Comparison of ENCODE assay signal across 1 cellular context in the genomic region with DNA sequence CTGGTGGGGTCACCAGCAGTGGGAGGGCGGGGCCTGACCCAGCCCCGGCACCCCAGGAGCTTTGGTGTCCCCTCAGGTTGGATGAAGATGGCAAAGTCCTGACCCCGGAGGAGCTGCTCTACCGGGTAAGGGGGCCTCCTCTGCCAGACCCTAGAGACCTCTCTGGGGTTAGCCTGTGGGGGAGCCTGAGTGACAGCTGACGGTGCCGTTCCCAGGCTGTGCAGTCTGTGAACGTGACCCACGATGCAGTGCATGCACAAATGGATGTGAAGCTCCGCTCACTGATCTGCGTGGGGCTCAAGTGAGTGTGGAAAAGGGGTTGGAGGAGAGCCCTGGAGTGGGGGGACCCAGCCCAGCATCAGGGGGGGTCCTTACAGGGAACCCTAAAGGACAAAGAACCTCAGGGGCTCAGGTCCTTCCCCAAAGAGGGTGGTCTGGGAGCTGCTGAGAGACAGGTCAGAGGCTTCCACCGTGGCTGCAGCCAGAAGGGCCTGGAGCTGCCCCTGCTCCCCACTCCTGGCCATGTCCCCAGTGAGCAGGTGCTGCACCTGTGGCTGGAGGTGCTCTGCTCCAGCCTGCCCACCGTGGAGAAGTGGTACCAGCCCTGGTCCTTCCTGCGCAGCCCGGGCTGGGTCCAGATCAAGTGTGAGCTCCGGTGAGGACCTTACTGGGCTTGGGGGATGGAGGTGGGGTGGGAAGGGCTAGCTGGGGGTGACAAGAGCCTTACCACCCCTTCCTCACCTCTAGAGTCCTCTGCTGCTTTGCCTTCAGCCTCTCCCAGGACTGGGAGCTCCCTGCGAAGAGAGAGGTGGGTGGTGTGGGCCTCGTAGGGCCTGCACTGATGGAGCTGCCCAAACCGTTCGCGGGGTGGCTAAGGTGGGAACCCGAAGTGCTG.
TF ChIP-seq lines count a peak whose summit lies in the region.

No MANE protein-coding gene starts in this region.

TF ChIP-seq in HEK293, 187 proteins besides CTCF, POLR2A, EP300 and RAD21 (continued from another document):
- TF ChIP-seq, protein P1, sequence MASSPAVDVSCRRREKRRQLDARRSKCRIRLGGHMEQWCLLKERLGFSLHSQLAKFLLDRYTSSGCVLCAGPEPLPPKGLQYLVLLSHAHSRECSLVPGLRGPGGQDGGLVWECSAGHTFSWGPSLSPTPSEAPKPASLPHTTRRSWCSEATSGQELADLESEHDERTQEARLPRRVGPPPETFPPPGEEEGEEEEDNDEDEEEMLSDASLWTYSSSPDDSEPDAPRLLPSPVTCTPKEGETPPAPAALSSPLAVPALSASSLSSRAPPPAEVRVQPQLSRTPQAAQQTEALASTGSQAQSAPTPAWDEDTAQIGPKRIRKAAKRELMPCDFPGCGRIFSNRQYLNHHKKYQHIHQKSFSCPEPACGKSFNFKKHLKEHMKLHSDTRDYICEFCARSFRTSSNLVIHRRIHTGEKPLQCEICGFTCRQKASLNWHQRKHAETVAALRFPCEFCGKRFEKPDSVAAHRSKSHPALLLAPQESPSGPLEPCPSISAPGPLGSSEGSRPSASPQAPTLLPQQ (tag by site-specific recombination; IDR thresholded peaks at IDR 0.05) = no peak
- no peak for TF ChIP-seq ZNF76 (tag by site-specific recombination; IDR thresholded peaks at IDR 0.05; ENCODE audit: borderline replicate concordance, low read depth)
- TF ChIP-seq, protein P2, sequence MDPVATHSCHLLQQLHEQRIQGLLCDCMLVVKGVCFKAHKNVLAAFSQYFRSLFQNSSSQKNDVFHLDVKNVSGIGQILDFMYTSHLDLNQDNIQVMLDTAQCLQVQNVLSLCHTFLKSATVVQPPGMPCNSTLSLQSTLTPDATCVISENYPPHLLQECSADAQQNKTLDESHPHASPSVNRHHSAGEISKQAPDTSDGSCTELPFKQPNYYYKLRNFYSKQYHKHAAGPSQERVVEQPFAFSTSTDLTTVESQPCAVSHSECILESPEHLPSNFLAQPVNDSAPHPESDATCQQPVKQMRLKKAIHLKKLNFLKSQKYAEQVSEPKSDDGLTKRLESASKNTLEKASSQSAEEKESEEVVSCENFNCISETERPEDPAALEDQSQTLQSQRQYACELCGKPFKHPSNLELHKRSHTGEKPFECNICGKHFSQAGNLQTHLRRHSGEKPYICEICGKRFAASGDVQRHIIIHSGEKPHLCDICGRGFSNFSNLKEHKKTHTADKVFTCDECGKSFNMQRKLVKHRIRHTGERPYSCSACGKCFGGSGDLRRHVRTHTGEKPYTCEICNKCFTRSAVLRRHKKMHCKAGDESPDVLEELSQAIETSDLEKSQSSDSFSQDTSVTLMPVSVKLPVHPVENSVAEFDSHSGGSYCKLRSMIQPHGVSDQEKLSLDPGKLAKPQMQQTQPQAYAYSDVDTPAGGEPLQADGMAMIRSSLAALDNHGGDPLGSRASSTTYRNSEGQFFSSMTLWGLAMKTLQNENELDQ (tag by site-specific recombination; IDR thresholded peaks at IDR 0.05; ENCODE audit: low read depth) = no peak
- TF ChIP-seq, protein P3, sequence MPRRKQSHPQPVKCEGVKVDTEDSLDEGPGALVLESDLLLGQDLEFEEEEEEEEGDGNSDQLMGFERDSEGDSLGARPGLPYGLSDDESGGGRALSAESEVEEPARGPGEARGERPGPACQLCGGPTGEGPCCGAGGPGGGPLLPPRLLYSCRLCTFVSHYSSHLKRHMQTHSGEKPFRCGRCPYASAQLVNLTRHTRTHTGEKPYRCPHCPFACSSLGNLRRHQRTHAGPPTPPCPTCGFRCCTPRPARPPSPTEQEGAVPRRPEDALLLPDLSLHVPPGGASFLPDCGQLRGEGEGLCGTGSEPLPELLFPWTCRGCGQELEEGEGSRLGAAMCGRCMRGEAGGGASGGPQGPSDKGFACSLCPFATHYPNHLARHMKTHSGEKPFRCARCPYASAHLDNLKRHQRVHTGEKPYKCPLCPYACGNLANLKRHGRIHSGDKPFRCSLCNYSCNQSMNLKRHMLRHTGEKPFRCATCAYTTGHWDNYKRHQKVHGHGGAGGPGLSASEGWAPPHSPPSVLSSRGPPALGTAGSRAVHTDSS (tag by site-specific recombination; IDR thresholded peaks at IDR 0.05) = no peak
- peak; percentile 87 for TF ChIP-seq SCRT1 (tag by site-specific recombination; IDR thresholded peaks at IDR 0.05; ENCODE audit: borderline replicate concordance)
TF ChIP-seq in HEK293: peak in this region for 1.
